In the genomic region with DNA sequence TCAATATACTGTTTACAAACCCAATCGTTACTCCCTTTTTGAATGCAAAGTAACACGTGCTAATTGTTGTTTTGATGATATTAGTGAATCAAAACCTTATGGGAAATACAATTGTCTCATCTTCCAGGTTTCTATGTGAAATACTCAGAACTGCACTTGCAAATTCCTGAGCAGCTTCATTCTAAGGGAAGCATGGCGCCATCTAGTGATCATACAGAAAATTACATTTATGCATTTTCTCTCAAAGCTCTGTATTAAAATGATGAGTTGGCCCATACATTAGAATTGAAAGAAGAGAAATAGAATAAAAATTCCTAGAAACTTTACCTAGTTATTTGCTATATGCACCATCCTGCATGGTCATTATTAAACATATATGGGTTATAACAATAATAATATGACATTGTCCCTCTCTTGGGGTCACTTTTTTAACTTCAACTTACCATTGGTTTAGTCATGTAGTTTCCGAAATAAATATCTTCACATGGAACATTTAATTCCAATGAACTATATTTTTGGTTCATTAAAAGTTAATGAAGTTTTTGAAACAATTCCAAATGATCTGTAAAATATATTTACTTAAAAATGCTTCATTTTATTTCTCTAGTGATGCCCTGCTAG, we compare ENCODE assay signal across 8 cellular contexts.
DNase-seq lines count a peak whose midpoint lies in the region; ATAC-seq and TF ChIP-seq lines count a peak whose summit lies in the region.

No MANE protein-coding gene starts in this region.

- no peak overlapping the region for H3K27ac ChIP-seq in thoracic aorta

- DNase-seq in Ammon's horn (ENCODE audit: low spot score) (peak; percentile 56), NCI-H1436 (lab: John Stamatoyannopoulos, UW) (peak; percentile 12), WTC11 (ENCODE audit: low spot score) (no peak), iPS-NIHi11 (ENCODE audit: low spot score) (peak; percentile 31), thoracic aorta (ENCODE audit: low spot score) (no peak)
- DNase-seq in stimulated activated CD4-positive, alpha-beta T cell treated with anti-CD3 and anti-CD28 coated beads, Interleukin-1b, Interleukin-23, amount 100 ng/mL, for 48 hours: no peak

- H3K36me3 Mint-ChIP-seq in WTC11: no peaks in the 10 kb centered on the region

- H3K4me1 ChIP-seq in thoracic aorta (ENCODE audit: control insufficient read depth in 1 of 2, low read depth in 2 of 2): no peaks in the 10 kb centered on the region

- H3K9me3 ChIP-seq in thoracic aorta: no peaks in the 10 kb centered on the region

- peak overlapping the region; percentile 55; the same call in 1 of the 2 replicates for H3K27ac Mint-ChIP-seq in WTC11

- no peaks in the 10 kb centered on the region for H3K36me3 ChIP-seq in thoracic aorta

- no peak overlapping the region for H3K4me3 Mint-ChIP-seq in WTC11

- H3K9me3 Mint-ChIP-seq in WTC11: peaks cover 1% of the 10 kb centered on the region

- H3K4me1 Mint-ChIP-seq in WTC11: peaks cover 6% of the 10 kb centered on the region

- peak; percentile 53 for ATAC-seq in GM18519 (IDR thresholded peaks at IDR 0.05; ENCODE audit: low FRiP score, unreplicated experiment)
- 0 out of 2 replicates have a peak, but pooled peaks have one; percentile 36 for ATAC-seq in WTC11
- no peak for ATAC-seq in thoracic aorta (ENCODE audit: insufficient number of reproducible peaks, low FRiP score, low read depth)
- ATAC-seq in GM18505 (IDR thresholded peaks at IDR 0.05; ENCODE audit: unreplicated experiment): no peak

- POLR2A ChIA-PET in WTC11 (lab: Charles Lee): no interaction called here

- no peak for TF ChIP-seq POLR2A in GM18505 (IDR thresholded peaks at IDR 0.05; ENCODE audit: borderline replicate concordance, extremely low read depth, insufficient read depth, insufficient read length)

- CTCF ChIA-PET in WTC11 (lab: Charles Lee): interaction anchor here (0.6 to 2.2 kb wide), 33 partner anchors 11 to 486 kb away, joined by 3 to 22 read pairs (median 4); no protein-coding TSS in a partner anchor

- H3K4me3 ChIP-seq in thoracic aorta: no peak overlapping the region

- H3K27me3 ChIP-seq in thoracic aorta (replicated peaks; ENCODE audit: insufficient read depth): no peaks in the 10 kb centered on the region

- TF ChIP-seq CTCF in WTC11 (IDR thresholded peaks at IDR 0.05) (peak; percentile 81), thoracic aorta (IDR thresholded peaks at IDR 0.05) (peak; percentile 76)

- H3K27me3 Mint-ChIP-seq in WTC11 (ENCODE audit: low read depth): no peaks in the 10 kb centered on the region

TF ChIP-seq in WTC11, 78 proteins besides CTCF, POLR2A, EP300 and RAD21:
- TF ChIP-seq JAZF1 (CRISPR knock-in tag; IDR thresholded peaks at IDR 0.05): no peak
- no peak for TF ChIP-seq OVOL2 (CRISPR knock-in tag; IDR thresholded peaks at IDR 0.05; ENCODE audit: borderline replicate concordance)
- no peak for TF ChIP-seq MXD4 (CRISPR knock-in tag; IDR thresholded peaks at IDR 0.05; ENCODE audit: borderline replicate concordance)
- no peak for TF ChIP-seq SMAD4 (CRISPR knock-in tag; IDR thresholded peaks at IDR 0.05)
- TF ChIP-seq, protein P1, sequence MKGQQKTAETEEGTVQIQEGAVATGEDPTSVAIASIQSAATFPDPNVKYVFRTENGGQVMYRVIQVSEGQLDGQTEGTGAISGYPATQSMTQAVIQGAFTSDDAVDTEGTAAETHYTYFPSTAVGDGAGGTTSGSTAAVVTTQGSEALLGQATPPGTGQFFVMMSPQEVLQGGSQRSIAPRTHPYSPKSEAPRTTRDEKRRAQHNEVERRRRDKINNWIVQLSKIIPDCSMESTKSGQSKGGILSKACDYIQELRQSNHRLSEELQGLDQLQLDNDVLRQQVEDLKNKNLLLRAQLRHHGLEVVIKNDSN (CRISPR knock-in tag; IDR thresholded peaks at IDR 0.05): no peak
- no peak for TF ChIP-seq ELF4 (CRISPR knock-in tag; IDR thresholded peaks at IDR 0.05; ENCODE audit: low read depth)
- TF ChIP-seq ZNF138 (CRISPR knock-in tag; conservative IDR thresholded peaks at IDR 0.05): no peak
- TF ChIP-seq, protein P2, sequence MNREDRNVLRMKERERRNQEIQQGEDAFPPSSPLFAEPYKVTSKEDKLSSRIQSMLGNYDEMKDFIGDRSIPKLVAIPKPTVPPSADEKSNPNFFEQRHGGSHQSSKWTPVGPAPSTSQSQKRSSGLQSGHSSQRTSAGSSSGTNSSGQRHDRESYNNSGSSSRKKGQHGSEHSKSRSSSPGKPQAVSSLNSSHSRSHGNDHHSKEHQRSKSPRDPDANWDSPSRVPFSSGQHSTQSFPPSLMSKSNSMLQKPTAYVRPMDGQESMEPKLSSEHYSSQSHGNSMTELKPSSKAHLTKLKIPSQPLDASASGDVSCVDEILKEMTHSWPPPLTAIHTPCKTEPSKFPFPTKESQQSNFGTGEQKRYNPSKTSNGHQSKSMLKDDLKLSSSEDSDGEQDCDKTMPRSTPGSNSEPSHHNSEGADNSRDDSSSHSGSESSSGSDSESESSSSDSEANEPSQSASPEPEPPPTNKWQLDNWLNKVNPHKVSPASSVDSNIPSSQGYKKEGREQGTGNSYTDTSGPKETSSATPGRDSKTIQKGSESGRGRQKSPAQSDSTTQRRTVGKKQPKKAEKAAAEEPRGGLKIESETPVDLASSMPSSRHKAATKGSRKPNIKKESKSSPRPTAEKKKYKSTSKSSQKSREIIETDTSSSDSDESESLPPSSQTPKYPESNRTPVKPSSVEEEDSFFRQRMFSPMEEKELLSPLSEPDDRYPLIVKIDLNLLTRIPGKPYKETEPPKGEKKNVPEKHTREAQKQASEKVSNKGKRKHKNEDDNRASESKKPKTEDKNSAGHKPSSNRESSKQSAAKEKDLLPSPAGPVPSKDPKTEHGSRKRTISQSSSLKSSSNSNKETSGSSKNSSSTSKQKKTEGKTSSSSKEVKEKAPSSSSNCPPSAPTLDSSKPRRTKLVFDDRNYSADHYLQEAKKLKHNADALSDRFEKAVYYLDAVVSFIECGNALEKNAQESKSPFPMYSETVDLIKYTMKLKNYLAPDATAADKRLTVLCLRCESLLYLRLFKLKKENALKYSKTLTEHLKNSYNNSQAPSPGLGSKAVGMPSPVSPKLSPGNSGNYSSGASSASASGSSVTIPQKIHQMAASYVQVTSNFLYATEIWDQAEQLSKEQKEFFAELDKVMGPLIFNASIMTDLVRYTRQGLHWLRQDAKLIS (CRISPR knock-in tag; IDR thresholded peaks at IDR 0.05; ENCODE audit: borderline replicate concordance): no peak
- no peak for TF ChIP-seq ZNF232 (CRISPR knock-in tag; IDR thresholded peaks at IDR 0.05)
- no peak for TF ChIP-seq SMAD3 (CRISPR knock-in tag; IDR thresholded peaks at IDR 0.05; ENCODE audit: borderline replicate concordance)
- no peak for TF ChIP-seq MYBL2 (CRISPR knock-in tag; IDR thresholded peaks at IDR 0.05)
- TF ChIP-seq HMGA2 (CRISPR knock-in tag; IDR thresholded peaks at IDR 0.05): no peak

Comparison
In these comparisons a context has a peak if more than half of its experiments do, and no peak if none do; other contexts are left out.
1. DNase-seq: peak in Ammon's horn (single experiment), NCI-H1436 (single experiment) and iPS-NIHi11 (single experiment); none in WTC11 (single experiment), thoracic aorta (single experiment) and stimulated activated CD4-positive, alpha-beta T cell treated with anti-CD3 and anti-CD28 coated beads, Interleukin-1b, Interleukin-23, amount 100 ng/mL, for 48 hours (single experiment).
2. ATAC-seq: peak in GM18519 (single experiment) and WTC11 (single experiment); none in thoracic aorta (single experiment) and GM18505 (single experiment).